In genomic region chr11:129006161-129006560, GRCh38 we compare ENCODE assay signal across 2 cellular contexts.
TF ChIP-seq lines count a peak whose summit lies in the region.

No MANE protein-coding gene starts in this region.

TF ChIP-seq in GM23338, 12 proteins besides CTCF, POLR2A, EP300 and RAD21 (continued from another document):
- TF ChIP-seq, protein P1, sequence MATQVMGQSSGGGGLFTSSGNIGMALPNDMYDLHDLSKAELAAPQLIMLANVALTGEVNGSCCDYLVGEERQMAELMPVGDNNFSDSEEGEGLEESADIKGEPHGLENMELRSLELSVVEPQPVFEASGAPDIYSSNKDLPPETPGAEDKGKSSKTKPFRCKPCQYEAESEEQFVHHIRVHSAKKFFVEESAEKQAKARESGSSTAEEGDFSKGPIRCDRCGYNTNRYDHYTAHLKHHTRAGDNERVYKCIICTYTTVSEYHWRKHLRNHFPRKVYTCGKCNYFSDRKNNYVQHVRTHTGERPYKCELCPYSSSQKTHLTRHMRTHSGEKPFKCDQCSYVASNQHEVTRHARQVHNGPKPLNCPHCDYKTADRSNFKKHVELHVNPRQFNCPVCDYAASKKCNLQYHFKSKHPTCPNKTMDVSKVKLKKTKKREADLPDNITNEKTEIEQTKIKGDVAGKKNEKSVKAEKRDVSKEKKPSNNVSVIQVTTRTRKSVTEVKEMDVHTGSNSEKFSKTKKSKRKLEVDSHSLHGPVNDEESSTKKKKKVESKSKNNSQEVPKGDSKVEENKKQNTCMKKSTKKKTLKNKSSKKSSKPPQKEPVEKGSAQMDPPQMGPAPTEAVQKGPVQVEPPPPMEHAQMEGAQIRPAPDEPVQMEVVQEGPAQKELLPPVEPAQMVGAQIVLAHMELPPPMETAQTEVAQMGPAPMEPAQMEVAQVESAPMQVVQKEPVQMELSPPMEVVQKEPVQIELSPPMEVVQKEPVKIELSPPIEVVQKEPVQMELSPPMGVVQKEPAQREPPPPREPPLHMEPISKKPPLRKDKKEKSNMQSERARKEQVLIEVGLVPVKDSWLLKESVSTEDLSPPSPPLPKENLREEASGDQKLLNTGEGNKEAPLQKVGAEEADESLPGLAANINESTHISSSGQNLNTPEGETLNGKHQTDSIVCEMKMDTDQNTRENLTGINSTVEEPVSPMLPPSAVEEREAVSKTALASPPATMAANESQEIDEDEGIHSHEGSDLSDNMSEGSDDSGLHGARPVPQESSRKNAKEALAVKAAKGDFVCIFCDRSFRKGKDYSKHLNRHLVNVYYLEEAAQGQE (IDR thresholded peaks at IDR 0.05; ENCODE audit: unreplicated experiment), result no peak
- TF ChIP-seq EZH2 (IDR thresholded peaks at IDR 0.05; ENCODE audit: low read depth, unreplicated experiment), result no peak
- no peak for TF ChIP-seq POLR2AphosphoS5 (IDR thresholded peaks at IDR 0.05; ENCODE audit: low read depth)
- no peak for TF ChIP-seq ZNF331 (CRISPR knock-in tag; IDR thresholded peaks at IDR 0.05; ENCODE audit: low read depth)
- TF ChIP-seq, protein P2, sequence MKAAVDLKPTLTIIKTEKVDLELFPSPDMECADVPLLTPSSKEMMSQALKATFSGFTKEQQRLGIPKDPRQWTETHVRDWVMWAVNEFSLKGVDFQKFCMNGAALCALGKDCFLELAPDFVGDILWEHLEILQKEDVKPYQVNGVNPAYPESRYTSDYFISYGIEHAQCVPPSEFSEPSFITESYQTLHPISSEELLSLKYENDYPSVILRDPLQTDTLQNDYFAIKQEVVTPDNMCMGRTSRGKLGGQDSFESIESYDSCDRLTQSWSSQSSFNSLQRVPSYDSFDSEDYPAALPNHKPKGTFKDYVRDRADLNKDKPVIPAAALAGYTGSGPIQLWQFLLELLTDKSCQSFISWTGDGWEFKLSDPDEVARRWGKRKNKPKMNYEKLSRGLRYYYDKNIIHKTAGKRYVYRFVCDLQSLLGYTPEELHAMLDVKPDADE (IDR thresholded peaks at IDR 0.05), result no peak
- TF ChIP-seq, protein P3, sequence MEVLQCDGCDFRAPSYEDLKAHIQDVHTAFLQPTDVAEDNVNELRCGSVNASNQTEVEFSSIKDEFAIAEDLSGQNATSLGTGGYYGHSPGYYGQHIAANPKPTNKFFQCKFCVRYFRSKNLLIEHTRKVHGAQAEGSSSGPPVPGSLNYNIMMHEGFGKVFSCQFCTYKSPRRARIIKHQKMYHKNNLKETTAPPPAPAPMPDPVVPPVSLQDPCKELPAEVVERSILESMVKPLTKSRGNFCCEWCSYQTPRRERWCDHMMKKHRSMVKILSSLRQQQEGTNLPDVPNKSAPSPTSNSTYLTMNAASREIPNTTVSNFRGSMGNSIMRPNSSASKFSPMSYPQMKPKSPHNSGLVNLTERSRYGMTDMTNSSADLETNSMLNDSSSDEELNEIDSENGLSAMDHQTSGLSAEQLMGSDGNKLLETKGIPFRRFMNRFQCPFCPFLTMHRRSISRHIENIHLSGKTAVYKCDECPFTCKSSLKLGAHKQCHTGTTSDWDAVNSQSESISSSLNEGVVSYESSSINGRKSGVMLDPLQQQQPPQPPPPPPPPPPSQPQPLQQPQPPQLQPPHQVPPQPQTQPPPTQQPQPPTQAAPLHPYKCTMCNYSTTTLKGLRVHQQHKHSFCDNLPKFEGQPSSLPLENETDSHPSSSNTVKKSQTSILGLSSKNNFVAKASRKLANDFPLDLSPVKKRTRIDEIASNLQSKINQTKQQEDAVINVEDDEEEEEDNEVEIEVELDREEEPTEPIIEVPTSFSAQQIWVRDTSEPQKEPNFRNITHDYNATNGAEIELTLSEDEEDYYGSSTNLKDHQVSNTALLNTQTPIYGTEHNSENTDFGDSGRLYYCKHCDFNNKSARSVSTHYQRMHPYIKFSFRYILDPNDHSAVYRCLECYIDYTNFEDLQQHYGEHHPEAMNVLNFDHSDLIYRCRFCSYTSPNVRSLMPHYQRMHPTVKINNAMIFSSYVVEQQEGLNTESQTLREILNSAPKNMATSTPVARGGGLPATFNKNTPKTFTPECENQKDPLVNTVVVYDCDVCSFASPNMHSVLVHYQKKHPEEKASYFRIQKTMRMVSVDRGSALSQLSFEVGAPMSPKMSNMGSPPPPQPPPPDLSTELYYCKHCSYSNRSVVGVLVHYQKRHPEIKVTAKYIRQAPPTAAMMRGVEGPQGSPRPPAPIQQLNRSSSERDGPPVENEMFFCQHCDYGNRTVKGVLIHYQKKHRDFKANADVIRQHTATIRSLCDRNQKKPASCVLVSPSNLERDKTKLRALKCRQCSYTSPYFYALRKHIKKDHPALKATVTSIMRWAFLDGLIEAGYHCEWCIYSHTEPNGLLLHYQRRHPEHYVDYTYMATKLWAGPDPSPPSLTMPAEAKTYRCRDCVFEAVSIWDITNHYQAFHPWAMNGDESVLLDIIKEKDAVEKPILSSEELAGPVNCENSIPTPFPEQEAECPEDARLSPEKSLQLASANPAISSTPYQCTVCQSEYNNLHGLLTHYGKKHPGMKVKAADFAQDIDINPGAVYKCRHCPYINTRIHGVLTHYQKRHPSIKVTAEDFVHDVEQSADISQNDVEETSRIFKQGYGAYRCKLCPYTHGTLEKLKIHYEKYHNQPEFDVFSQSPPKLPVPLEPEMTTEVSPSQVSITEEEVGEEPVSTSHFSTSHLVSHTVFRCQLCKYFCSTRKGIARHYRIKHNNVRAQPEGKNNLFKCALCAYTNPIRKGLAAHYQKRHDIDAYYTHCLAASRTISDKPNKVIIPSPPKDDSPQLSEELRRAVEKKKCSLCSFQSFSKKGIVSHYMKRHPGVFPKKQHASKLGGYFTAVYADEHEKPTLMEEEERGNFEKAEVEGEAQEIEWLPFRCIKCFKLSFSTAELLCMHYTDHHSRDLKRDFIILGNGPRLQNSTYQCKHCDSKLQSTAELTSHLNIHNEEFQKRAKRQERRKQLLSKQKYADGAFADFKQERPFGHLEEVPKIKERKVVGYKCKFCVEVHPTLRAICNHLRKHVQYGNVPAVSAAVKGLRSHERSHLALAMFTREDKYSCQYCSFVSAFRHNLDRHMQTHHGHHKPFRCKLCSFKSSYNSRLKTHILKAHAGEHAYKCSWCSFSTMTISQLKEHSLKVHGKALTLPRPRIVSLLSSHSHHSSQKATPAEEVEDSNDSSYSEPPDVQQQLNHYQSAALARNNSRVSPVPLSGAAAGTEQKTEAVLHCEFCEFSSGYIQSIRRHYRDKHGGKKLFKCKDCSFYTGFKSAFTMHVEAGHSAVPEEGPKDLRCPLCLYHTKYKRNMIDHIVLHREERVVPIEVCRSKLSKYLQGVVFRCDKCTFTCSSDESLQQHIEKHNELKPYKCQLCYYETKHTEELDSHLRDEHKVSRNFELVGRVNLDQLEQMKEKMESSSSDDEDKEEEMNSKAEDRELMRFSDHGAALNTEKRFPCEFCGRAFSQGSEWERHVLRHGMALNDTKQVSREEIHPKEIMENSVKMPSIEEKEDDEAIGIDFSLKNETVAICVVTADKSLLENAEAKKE (CRISPR knock-in tag; IDR thresholded peaks at IDR 0.05), result no peak
- TF ChIP-seq NANOG (IDR thresholded peaks at IDR 0.05; ENCODE audit: borderline replicate concordance), result no peak
- TF ChIP-seq ZNF114 (CRISPR knock-in tag; IDR thresholded peaks at IDR 0.05), result no peak
- no peak for TF ChIP-seq JUNB (IDR thresholded peaks at IDR 0.05; ENCODE audit: unreplicated experiment)
- no peak for TF ChIP-seq EZH2phosphoT487 (IDR thresholded peaks at IDR 0.05; ENCODE audit: unreplicated experiment)
- TF ChIP-seq STAT1 (IDR thresholded peaks at IDR 0.05; ENCODE audit: unreplicated experiment), result no peak
TF ChIP-seq in GM23338: peak in this region for 0.

TF ChIP-seq in WTC11, 78 proteins besides CTCF, POLR2A, EP300 and RAD21 (continued from another document):
- TF ChIP-seq ZNF317 (CRISPR knock-in tag; IDR thresholded peaks at IDR 0.05; ENCODE audit: borderline replicate concordance, low read depth), result no peak
- TF ChIP-seq E2F4 (CRISPR knock-in tag; IDR thresholded peaks at IDR 0.05; ENCODE audit: borderline replicate concordance, low read depth), result no peak
- TF ChIP-seq, protein P4, sequence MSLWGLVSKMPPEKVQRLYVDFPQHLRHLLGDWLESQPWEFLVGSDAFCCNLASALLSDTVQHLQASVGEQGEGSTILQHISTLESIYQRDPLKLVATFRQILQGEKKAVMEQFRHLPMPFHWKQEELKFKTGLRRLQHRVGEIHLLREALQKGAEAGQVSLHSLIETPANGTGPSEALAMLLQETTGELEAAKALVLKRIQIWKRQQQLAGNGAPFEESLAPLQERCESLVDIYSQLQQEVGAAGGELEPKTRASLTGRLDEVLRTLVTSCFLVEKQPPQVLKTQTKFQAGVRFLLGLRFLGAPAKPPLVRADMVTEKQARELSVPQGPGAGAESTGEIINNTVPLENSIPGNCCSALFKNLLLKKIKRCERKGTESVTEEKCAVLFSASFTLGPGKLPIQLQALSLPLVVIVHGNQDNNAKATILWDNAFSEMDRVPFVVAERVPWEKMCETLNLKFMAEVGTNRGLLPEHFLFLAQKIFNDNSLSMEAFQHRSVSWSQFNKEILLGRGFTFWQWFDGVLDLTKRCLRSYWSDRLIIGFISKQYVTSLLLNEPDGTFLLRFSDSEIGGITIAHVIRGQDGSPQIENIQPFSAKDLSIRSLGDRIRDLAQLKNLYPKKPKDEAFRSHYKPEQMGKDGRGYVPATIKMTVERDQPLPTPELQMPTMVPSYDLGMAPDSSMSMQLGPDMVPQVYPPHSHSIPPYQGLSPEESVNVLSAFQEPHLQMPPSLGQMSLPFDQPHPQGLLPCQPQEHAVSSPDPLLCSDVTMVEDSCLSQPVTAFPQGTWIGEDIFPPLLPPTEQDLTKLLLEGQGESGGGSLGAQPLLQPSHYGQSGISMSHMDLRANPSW (CRISPR knock-in tag; conservative IDR thresholded peaks at IDR 0.05; ENCODE audit: low read depth), result no peak
- TF ChIP-seq TCF7 (CRISPR knock-in tag; IDR thresholded peaks at IDR 0.05; ENCODE audit: low read depth), result no peak
- TF ChIP-seq SOX15 (CRISPR knock-in tag; IDR thresholded peaks at IDR 0.05), result no peak
TF ChIP-seq in WTC11: peak in this region for 0.
